13 cellular contexts compared by ENCODE assay signal in the genomic region with DNA sequence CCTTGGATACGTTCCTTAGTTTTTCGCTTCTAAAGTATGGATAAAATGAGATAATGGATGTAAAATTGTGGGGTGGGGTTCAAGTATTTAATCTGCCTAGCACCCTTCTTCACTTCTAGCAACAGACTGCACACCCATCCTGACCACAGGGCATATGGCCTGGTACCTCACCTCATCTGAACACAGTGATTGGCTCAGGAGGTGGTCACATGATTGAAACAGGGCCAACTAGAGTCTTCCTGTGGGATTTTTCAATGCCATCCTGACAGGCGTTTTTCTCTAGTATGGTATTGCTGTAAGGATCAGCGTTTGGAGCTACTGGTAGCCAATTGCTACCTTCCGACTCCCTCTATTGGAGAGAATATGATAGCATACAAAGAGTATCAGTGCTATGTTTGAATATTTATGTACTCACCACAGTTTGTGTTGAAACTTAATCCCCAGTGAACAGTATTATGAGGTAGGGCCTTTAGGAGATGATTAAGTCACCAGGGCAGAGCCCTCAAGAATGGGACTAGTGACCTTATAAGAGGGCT.
DNase-seq lines count a peak whose midpoint lies in the region; FAIRE-seq and TF ChIP-seq lines count a peak whose summit lies in the region.
"Had no signal": no experiment of that assay in that cellular context is flagged by ENCODE, and none has a peak within 500 bp of the region (broad histone marks: within the 10 kb centered on the region; RNA-seq: fewer than 3 reads in every experiment).

No MANE protein-coding gene starts in this region.

- no peak for TF ChIP-seq POLR2A in H54 (IDR thresholded peaks at IDR 0.05; ENCODE audit: low read depth, low read length)

- no peak for FAIRE-seq in D721Med (lab: Jason Lieb, UNC)
- peak; percentile 38 for FAIRE-seq in H54 (lab: Jason Lieb, UNC)

- DNase-seq in D721Med (ENCODE audit: insufficient read length, low spot score): no peak
- no peak for DNase-seq in H54 (ENCODE audit: insufficient read length, low spot score)
- DNase-seq in NCI-H446 treated with DMSO at 0.1 percent for 48 hours (lab: John Stamatoyannopoulos, UW): peak; percentile 30
- DNase-seq in epithelial cell of proximal tubule (ENCODE audit: low read depth): no peak
- no peak for DNase-seq in RPMI8226
- DNase-seq in GF-D8 (lab: John Stamatoyannopoulos, UW): no peak
- no peak for DNase-seq in cerebellum (ENCODE audit: low spot score)
- no peak for DNase-seq in ACHN
- DNase-seq: activated B cell treated with CpG ODN at 0.5 μM for 24 hours; activated naive CD4-positive, alpha-beta T cell treated with anti-CD3 and anti-CD28 coated beads for 36 hours; EL; NCI-H2227 treated with DMSO at 0.1 percent for 48 hours; uterus had no signal

- in situ Hi-C loops in ACHN (cut with HindIII; ENCODE audit: low pct_ligation_motif_present, low pct_unique_long_range_greater_than_20kb, low sequenced_read_pairs): no loop called here

- TF ChIP-seq CTCF in D721Med (IDR thresholded peaks at IDR 0.05; ENCODE audit: insufficient read depth, missing control alignments) (peak; percentile 50), epithelial cell of proximal tubule (conservative IDR thresholded peaks at IDR 0.05; ENCODE audit: low read depth, low read length) (peak; percentile 25)

- H3K4me3 ChIP-seq in epithelial cell of proximal tubule (ENCODE audit: low read depth, low read length): no peak overlapping the region
- H3K4me3 ChIP-seq: uterus had no signal
